8 cellular contexts compared by ENCODE assay signal in genomic region chr16:28491970-28492474, GRCh38. TPM values are rescaled to one million over a fixed set of nuclear protein-coding genes. Genes with fewer than 3 reads are reported as not detected.
DNase-seq lines count a peak whose midpoint lies in the region; ATAC-seq and TF ChIP-seq lines count a peak whose summit lies in the region.

Gene CLN3 (minus strand): TSS chr16:28492074. CDS start chr16:28491759, 315 bp downstream.

- ATAC-seq in GM18498 (IDR thresholded peaks at IDR 0.05; ENCODE audit: unreplicated experiment) (peak; percentile 77), HG02938 (IDR thresholded peaks at IDR 0.05; ENCODE audit: unreplicated experiment) (peak; percentile 74), right cardiac atrium (peak; percentile 97), psoas muscle (peak; percentile 98 to 99 (median 98))

- no peaks in the 10 kb centered on the region for H3K9me3 ChIP-seq in right cardiac atrium (ENCODE audit: control insufficient read depth, low read length)
- no peaks in the 10 kb centered on the region for H3K9me3 ChIP-seq in psoas muscle

- H3K4me1 ChIP-seq in right cardiac atrium (ENCODE audit: control insufficient read depth, insufficient read depth, low read length) (no peaks in the 10 kb centered on the region), psoas muscle (no peaks in the 10 kb centered on the region), urinary bladder (ENCODE audit: insufficient read depth) (no peaks in the 10 kb centered on the region)

- H3K27me3 ChIP-seq in right cardiac atrium (ENCODE audit: control insufficient read depth, insufficient read depth) (no peaks in the 10 kb centered on the region), psoas muscle (ENCODE audit: insufficient read depth in 3 of 3, low read length in 2 of 3) (no peaks in the 10 kb centered on the region)

- TF ChIP-seq CTCF in psoas muscle (IDR thresholded peaks at IDR 0.05), result no peak

- peaks cover 0 to 31% of the 10 kb centered on the region in 2 donors for H3K36me3 ChIP-seq in psoas muscle (ENCODE audit: insufficient read depth in 1 of 2, low read depth in 1 of 2)
- H3K36me3 ChIP-seq in urinary bladder (ENCODE audit: insufficient read depth), result no peaks in the 10 kb centered on the region

- peak; percentile 90 for DNase-seq in NCI-H1930 (lab: John Stamatoyannopoulos, UW)
- peak; percentile 45 to 94 (median 90) for DNase-seq in anterior cingulate cortex (lab: John Stamatoyannopoulos, UW)
- DNase-seq in right cardiac atrium, result peak; percentile 92 to 95 (median 95)
- DNase-seq in psoas muscle, result peak; percentile 91 to 95

- intact Hi-C loops in T-helper 2 cell treated with Interferon-gamma antibody and Interleukin-4, amounts not matched to agents 100 ng/mL and 5 ng/mL, for 36 hours (cut with micrococcal nuclease), result no loop called here
- intact Hi-C loops in right cardiac atrium (cut with DNase I) (loop anchor here in 2 of 4 donors (5.0 to 10.0 kb wide), 2 partner anchors 55 to 123 kb away; partner anchors contain the start of gene SULT1A1 (in 1 of the 2)), psoas muscle (cut with DNase I) (loop anchor here (1.0 to 5.0 kb wide), 3 partner anchors 45 to 125 kb away; partner anchors contain the start of gene NUPR1 (in 1 of the 2))

- H3K27ac ChIP-seq in right cardiac atrium (ENCODE audit: low read length) (peak within 1 kb of the TSS; percentile 99), psoas muscle (peak within 1 kb of the TSS; percentile 98), urinary bladder (ENCODE audit: low read depth) (peak within 1 kb of the TSS; percentile 95)

- under 1% methylated on average over 21 of the region's 21 CpGs for WGBS in right cardiac atrium
- WGBS in psoas muscle, 3 donors, result 0 to 1% (median 0%) methylated on average over 21 of the region's 21 CpGs
- WGBS in urinary bladder, result under 1% methylated on average over 21 of the region's 21 CpGs

- H3K4me3 ChIP-seq in right cardiac atrium (ENCODE audit: low read length) (peak within 1 kb of the TSS; percentile 96), psoas muscle (peak within 1 kb of the TSS; percentile 100), urinary bladder (ENCODE audit: low read depth, low read length) (peak within 1 kb of the TSS; percentile 91)

RNA-seq across cellular contexts. Expression of gene CLN3, which starts in this region (rescaled TPM):
- 52.1 and 52.5 TPM in 2 replicates for total RNA-seq in T-helper 2 cell treated with Interferon-gamma antibody and Interleukin-4, amounts not matched to agents 100 ng/mL and 5 ng/mL, for 36 hours
- 10 to 100 TPM; 10.0 to 17.9 (median 13.9) TPM for total RNA-seq in right cardiac atrium
- 12.4 TPM for polyA plus RNA-seq in right cardiac atrium
- total RNA-seq in psoas muscle, result 10 to 100 TPM; 10.8 to 15.3 (median 14.0) TPM
- polyA plus RNA-seq in psoas muscle, result 10 to 100 TPM; 15.4 to 29.3 (median 18.3) TPM
- total RNA-seq in urinary bladder, result 10.7 TPM
- polyA plus RNA-seq in urinary bladder, result 32.2 TPM

Comparison
In these comparisons a context has a peak if more than half of its experiments do, and no peak if none do; other contexts are left out.
1. Peak in every context shown above with its lines: DNase-seq, ATAC-seq, H3K4me3 ChIP-seq and H3K27ac ChIP-seq.